ENCODE assay signal across 1 cellular context in genomic region chr6:109235639-109236038, GRCh38.
TF ChIP-seq lines count a peak whose summit lies in the region.

No MANE protein-coding gene starts in this region.

TF ChIP-seq in GM23338, 12 proteins besides CTCF, POLR2A, EP300 and RAD21 (continued from another document):
- TF ChIP-seq ZNF462 (CRISPR knock-in tag; IDR thresholded peaks at IDR 0.05) (no peak), STAT1 (IDR thresholded peaks at IDR 0.05; ENCODE audit: unreplicated experiment) (no peak), CREB1 (CRISPR knock-in tag; IDR thresholded peaks at IDR 0.05; ENCODE audit: low read depth) (no peak), ZNF331 (CRISPR knock-in tag; IDR thresholded peaks at IDR 0.05; ENCODE audit: low read depth) (no peak), JUNB (IDR thresholded peaks at IDR 0.05; ENCODE audit: unreplicated experiment) (no peak)
